In genomic region chr5:115738807-115739206, GRCh38 we compare ENCODE assay signal across 20 cellular contexts.
"Had no signal": no experiment of that assay in that cellular context is flagged by ENCODE, and none has a peak within 500 bp of the region (broad histone marks: within the 10 kb centered on the region; RNA-seq: fewer than 3 reads in every experiment).

No MANE protein-coding gene starts in this region.

- H3K27me3 ChIP-seq: adrenal gland, gastroesophageal sphincter, tibial nerve, uterus had no signal

- ATAC-seq: activated naive CD4-positive, alpha-beta T cell treated with anti-CD3 and anti-CD28 coated beads, Interleukin-2, amount 50 U/mL, for 72 hours; activated T-cell treated with anti-CD3 and anti-CD28 coated beads, Interleukin-2, amount 50 U/mL, for 72 hours; esophagus mucosa; gastroesophageal sphincter; heart left ventricle; left ventricle myocardium superior; mucosa of descending colon; psoas muscle; right cardiac atrium had no signal

- DNase-seq: activated CD4-positive, alpha-beta T cell treated with anti-CD3 and anti-CD28 coated beads for 1 hour; activated gamma-delta T cell; activated T-cell treated with anti-CD3 and anti-CD28 coated beads, Interleukin-2, amount 50 U/mL, for 72 hours; adrenal gland; effector CD4-positive, alpha-beta T cell; heart left ventricle; left ventricle myocardium superior; mucosa of descending colon; naive B cell; psoas muscle; right cardiac atrium; uterus had no signal

- H3K4me3 ChIP-seq: adrenal gland, gastroesophageal sphincter, heart left ventricle, mucosa of descending colon, psoas muscle, skin epidermis, tibial nerve, uterus had no signal

- H3K9me3 ChIP-seq: uterus had no signal

- H3K27ac Mint-ChIP-seq: activated naive CD4-positive, alpha-beta T cell treated with anti-CD3 and anti-CD28 coated beads, Interleukin-2, amount 50 U/mL, for 72 hours; activated T-cell treated with anti-CD3 and anti-CD28 coated beads, Interleukin-2, amount 50 U/mL, for 72 hours; memory B cell; stimulated activated naive CD8-positive, alpha-beta T cell treated with anti-CD3 and anti-CD28 coated beads, Interleukin-15, Interleukin-2, amounts not matched to agents 100 ng/mL and 50 ng/mL, for 24 hours had no signal

- H3K36me3 ChIP-seq: adrenal gland, gastroesophageal sphincter, heart left ventricle, tibial nerve, uterus had no signal

- H3K4me3 Mint-ChIP-seq: activated T-cell treated with anti-CD3 and anti-CD28 coated beads, Interleukin-2, amount 50 U/mL, for 72 hours; memory B cell; naive B cell; neural crest cell; stimulated activated naive CD8-positive, alpha-beta T cell treated with anti-CD3 and anti-CD28 coated beads, Interleukin-15, Interleukin-2, amounts not matched to agents 100 ng/mL and 50 ng/mL, for 24 hours had no signal

- H3K27ac ChIP-seq: adrenal gland, gastroesophageal sphincter, heart left ventricle, psoas muscle, skin epidermis, tibial nerve, uterus had no signal

- H3K4me1 ChIP-seq: adrenal gland, gastroesophageal sphincter, heart left ventricle, psoas muscle, tibial nerve, uterus had no signal
